In genomic region chr19:47324502-47324901, GRCh38 we compare ENCODE assay signal across 11 cellular contexts. TPM values are rescaled to one million over a fixed set of nuclear protein-coding genes. Genes with fewer than 3 reads are reported as not detected.
DNase-seq lines count a peak whose midpoint lies in the region; ATAC-seq and TF ChIP-seq lines count a peak whose summit lies in the region.
"Had no signal": no experiment of that assay in that cellular context is flagged by ENCODE, and none has a peak within 500 bp of the region (broad histone marks: within the 10 kb centered on the region; RNA-seq: fewer than 3 reads in every experiment).

No MANE protein-coding gene starts in this region.

- DNase-seq in C1 segment of cervical spinal cord (lab: John Stamatoyannopoulos, UW) = peak in 8 of 14 donors; percentile 7 to 62 (median 40)
- DNase-seq in NOMO-1 treated with dmso at 0.1 percent for 144 hours (lab: John Stamatoyannopoulos, UW; ENCODE audit: unreplicated experiment) = peak; percentile 50
- no peak for DNase-seq in esophagus squamous epithelium (lab: John Stamatoyannopoulos, UW)
- DNase-seq in mucosa of gallbladder (ENCODE audit: low spot score) = peak; percentile 46
- no peak for DNase-seq in glutamatergic neuron
- DNase-seq in NCI-H1694 treated with DMSO at 0.1 percent for 48 hours (lab: John Stamatoyannopoulos, UW) = no peak
- no peak for DNase-seq in NCI-H187 (lab: John Stamatoyannopoulos, UW)
- DNase-seq: WERI-Rb-1 had no signal

- no peaks in the 10 kb centered on the region for H3K9me3 ChIP-seq in esophagus squamous epithelium

- peak overlapping the region in 3 of 4 donors; percentile 34 to 64 (median 48) for H3K27ac ChIP-seq in esophagus squamous epithelium
- H3K27ac ChIP-seq: WERI-Rb-1 had no signal

- H3K9me3 Mint-ChIP-seq in glutamatergic neuron (ENCODE audit: unreplicated experiment) = peaks cover 7% of the 10 kb centered on the region
- H3K9me3 Mint-ChIP-seq: stimulated activated naive CD8-positive, alpha-beta T cell treated with anti-CD3 and anti-CD28 coated beads, Interleukin-15, Interleukin-2, amounts not matched to agents 100 ng/mL and 50 ng/mL, for 24 hours had no signal

- TF ChIP-seq CTCF in esophagus squamous epithelium (IDR thresholded peaks at IDR 0.05) (no peak), glutamatergic neuron (IDR thresholded peaks at IDR 0.05; ENCODE audit: partially characterized antibody, unreplicated experiment) (no peak)

- H3K4me1 Mint-ChIP-seq in glutamatergic neuron (ENCODE audit: low read depth, unreplicated experiment) = no peaks in the 10 kb centered on the region

- no peak for ATAC-seq in GM18505 (IDR thresholded peaks at IDR 0.05; ENCODE audit: unreplicated experiment)
- ATAC-seq: Panc1 had no signal

- peaks cover 1% of the 10 kb centered on the region for H3K27me3 Mint-ChIP-seq in glutamatergic neuron (ENCODE audit: unreplicated experiment)

- TF ChIP-seq POLR2A in esophagus squamous epithelium (IDR thresholded peaks at IDR 0.05) = peak in 1 of 4 donors; percentile 20
- TF ChIP-seq POLR2A in GM18505 (IDR thresholded peaks at IDR 0.05; ENCODE audit: borderline replicate concordance, extremely low read depth, insufficient read depth, insufficient read length) = no peak

- H3K4me3 Mint-ChIP-seq in glutamatergic neuron (ENCODE audit: unreplicated experiment) = no peak overlapping the region
- H3K4me3 Mint-ChIP-seq: stimulated activated naive CD8-positive, alpha-beta T cell treated with anti-CD3 and anti-CD28 coated beads, Interleukin-15, Interleukin-2, amounts not matched to agents 100 ng/mL and 50 ng/mL, for 24 hours had no signal

- no peaks in the 10 kb centered on the region for H3K4me1 ChIP-seq in esophagus squamous epithelium

- no peak overlapping the region for H3K4me3 ChIP-seq in esophagus squamous epithelium

- no peak overlapping the region for H3K27ac Mint-ChIP-seq in glutamatergic neuron (ENCODE audit: unreplicated experiment)
- H3K27ac Mint-ChIP-seq: stimulated activated naive CD8-positive, alpha-beta T cell treated with anti-CD3 and anti-CD28 coated beads, Interleukin-15, Interleukin-2, amounts not matched to agents 100 ng/mL and 50 ng/mL, for 24 hours had no signal

- no peaks in the 10 kb centered on the region for H3K36me3 ChIP-seq in esophagus squamous epithelium
- H3K36me3 ChIP-seq: WERI-Rb-1 had no signal

- intact Hi-C loops in esophagus squamous epithelium (cut with DNase I) = no loop called here

- 30 to 41% methylated on average over 4 to 6 of the region's 9 CpGs for WGBS in esophagus squamous epithelium, 2 donors

- peaks cover 6% of the 10 kb centered on the region for H3K36me3 Mint-ChIP-seq in glutamatergic neuron (ENCODE audit: unreplicated experiment)

- peaks cover 0 to 50% (median 0%) of the 10 kb centered on the region in 4 donors for H3K27me3 ChIP-seq in esophagus squamous epithelium

RNA-seq across cellular contexts. Expression of gene C5AR2, which starts 7.5 kb away (rescaled TPM):
- total RNA-seq in esophagus squamous epithelium (1 to 10 TPM in 1 of 4 donors, under 1 TPM in 3; 0.21 to 1.3 (median 0.63) TPM), mucosa of gallbladder (1.6 TPM), glutamatergic neuron (ENCODE audit: unreplicated experiment) (not detected)

RNA-seq across cellular contexts. Expression of gene C5AR1, which starts 14.8 kb away (rescaled TPM):
- total RNA-seq in esophagus squamous epithelium (1 to 10 TPM in 3 of 4 donors, under 1 TPM in 1; 0.87 to 3.2 (median 2.3) TPM), mucosa of gallbladder (18.7 TPM), glutamatergic neuron (ENCODE audit: unreplicated experiment) (1.4 TPM)

RNA-seq across cellular contexts. Expression of gene DHX34, which starts 24.6 kb away (rescaled TPM):
- 10 to 100 TPM; 10.7 to 20.8 (median 17.7) TPM for total RNA-seq in esophagus squamous epithelium
- total RNA-seq in mucosa of gallbladder = 19.1 TPM
- 119 TPM for total RNA-seq in glutamatergic neuron (ENCODE audit: unreplicated experiment)

RNA-seq across cellular contexts. Expression of gene INAFM1, which starts 49.8 kb away (rescaled TPM):
- 1 to 10 TPM; 1.4 to 8.2 (median 3.5) TPM for total RNA-seq in esophagus squamous epithelium
- 33.5 TPM for total RNA-seq in mucosa of gallbladder
- total RNA-seq in glutamatergic neuron (ENCODE audit: unreplicated experiment) = 65.0 TPM

Comparison
In these comparisons a context has a peak if more than half of its experiments do, and no peak if none do; other contexts are left out.
1. DNase-seq: peak in C1 segment of cervical spinal cord (8 of 14), NOMO-1 treated with dmso at 0.1 percent for 144 hours (single experiment) and mucosa of gallbladder (single experiment); none in esophagus squamous epithelium (single experiment), glutamatergic neuron (single experiment), NCI-H1694 treated with DMSO at 0.1 percent for 48 hours (single experiment) and NCI-H187 (0 of 2).